ENCODE assay signal across 1 cellular context in genomic region chr1:16779525-16779924, GRCh38. TPM values are rescaled to one million over a fixed set of nuclear protein-coding genes. Genes with fewer than 3 reads are reported as not detected.
"Had no signal": no experiment of that assay in that cellular context is flagged by ENCODE, and none has a peak within 500 bp of the region (broad histone marks: within the 10 kb centered on the region; RNA-seq: fewer than 3 reads in every experiment).

No MANE protein-coding gene starts in this region.

RNA-seq across cellular contexts. Expression of gene RNU1-4, which starts 39.2 kb away (rescaled TPM):
- total RNA-seq: LHCN-M2 had no signal
